1 cellular context compared by ENCODE assay signal in genomic region chr15:89430530-89431341, GRCh38.
A peak's percentile ranks its signal among the peaks of the same experiment; 100 is the strongest.
TF ChIP-seq lines count a peak whose summit lies in the region.

No MANE protein-coding gene starts in this region.

TF ChIP-seq in K562, 482 proteins besides CTCF, POLR2A, EP300 and RAD21 (continued from another document and continues in another):
- no peak for TF ChIP-seq E2F4 (CRISPR knock-in tag; IDR thresholded peaks at IDR 0.05; ENCODE audit: low read depth)
- no peak for TF ChIP-seq E2F8 (IDR thresholded peaks at IDR 0.05; ENCODE audit: low read depth, partially characterized antibody)
- TF ChIP-seq OTX1 (CRISPR knock-in tag; IDR thresholded peaks at IDR 0.05): no peak
- peak; percentile 60; the same call in 1 of the 2 replicates for TF ChIP-seq HMGXB4 (CRISPR knock-in tag; IDR thresholded peaks at IDR 0.05)
- no peak for TF ChIP-seq ZNF398 (CRISPR knock-in tag; IDR thresholded peaks at IDR 0.05)
- TF ChIP-seq WHSC1 (IDR thresholded peaks at IDR 0.05; ENCODE audit: low read length): no peak
- no peak for TF ChIP-seq TFE3 (CRISPR knock-in tag; IDR thresholded peaks at IDR 0.05)
- TF ChIP-seq AFF4 (CRISPR knock-in tag; IDR thresholded peaks at IDR 0.05): no peak
- 0 out of 2 replicates have a peak, but pooled peaks have one; percentile 35 for TF ChIP-seq KLF1 (tag; IDR thresholded peaks at IDR 0.05)
- TF ChIP-seq MECOM (CRISPR knock-in tag; IDR thresholded peaks at IDR 0.05): no peak
- no peak for TF ChIP-seq MNT (conservative IDR thresholded peaks at IDR 0.05)
- no peak for TF ChIP-seq PHF21A (IDR thresholded peaks at IDR 0.05; ENCODE audit: borderline replicate concordance, low read depth)
- no peak for TF ChIP-seq CCAR2 (IDR thresholded peaks at IDR 0.05; ENCODE audit: low read depth, low read length)
- TF ChIP-seq PBX2 (CRISPR knock-in tag; IDR thresholded peaks at IDR 0.05; ENCODE audit: low read depth): no peak
- TF ChIP-seq PBX2 (tag; conservative IDR thresholded peaks at IDR 0.05; ENCODE audit: low read depth): no peak
- TF ChIP-seq ZNF12 (CRISPR knock-in tag; IDR thresholded peaks at IDR 0.05): no peak
- no peak for TF ChIP-seq ZNF609 (CRISPR knock-in tag; IDR thresholded peaks at IDR 0.05; ENCODE audit: borderline replicate concordance)
- TF ChIP-seq ZNF449 (CRISPR knock-in tag; IDR thresholded peaks at IDR 0.05): no peak
- no peak for TF ChIP-seq NCOA2 (IDR thresholded peaks at IDR 0.05; ENCODE audit: partially characterized antibody in 2 of 2)
- no peak for TF ChIP-seq XRCC3 (IDR thresholded peaks at IDR 0.05)
- TF ChIP-seq POLR3G (IDR thresholded peaks at IDR 0.05; ENCODE audit: extremely low read depth, insufficient read length, insufficient replicate concordance): no peak
- no peak for TF ChIP-seq ZNF764 (CRISPR knock-in tag; IDR thresholded peaks at IDR 0.05; ENCODE audit: low read depth)
- no peak for TF ChIP-seq ZNF707 (CRISPR knock-in tag; conservative IDR thresholded peaks at IDR 0.05)
- TF ChIP-seq BCL6 (CRISPR knock-in tag; IDR thresholded peaks at IDR 0.05): no peak
